Comparison of ENCODE assay signal across 8 cellular contexts in genomic region chr16:71895679-71896385, GRCh38. TPM values are rescaled to one million over a fixed set of nuclear protein-coding genes. Genes with fewer than 3 reads are reported as not detected.
A peak's percentile ranks its signal among the peaks of the same experiment; 100 is the strongest.
DNase-seq lines count a peak whose midpoint lies in the region; ATAC-seq and TF ChIP-seq lines count a peak whose summit lies in the region.

No MANE protein-coding gene starts in this region.

- peaks cover 14% of the 10 kb centered on the region for H3K36me3 Mint-ChIP-seq in activated B cell treated with CpG ODN at 0.5 μM for 24 hours (ENCODE audit: low read depth)

- H3K9me3 Mint-ChIP-seq in activated B cell treated with CpG ODN at 0.5 μM for 24 hours: no peaks in the 10 kb centered on the region

- TF ChIP-seq POLR2A in erythroblast (IDR thresholded peaks at IDR 0.05; ENCODE audit: low read length): no peak

- 0 to 1% methylated on average over 41 to 44 of the region's 44 CpGs for WGBS in aorta, 2 donors

- no peaks in the 10 kb centered on the region for H3K27me3 Mint-ChIP-seq in activated B cell treated with CpG ODN at 0.5 μM for 24 hours

- DNase-seq in Daoy (ENCODE audit: low read depth): peak; percentile 20
- peak; percentile 50 for DNase-seq in GM20000 (ENCODE audit: low spot score)
- no peak for DNase-seq in activated B cell treated with CpG ODN at 0.5 μM for 24 hours
- DNase-seq in erythroblast (lab: John Stamatoyannopoulos, UW): peak; percentile 78 to 82
- DNase-seq in aorta: peak; percentile 65 to 82
- DNase-seq in NCI-H2029 treated with DMSO at 0.1 percent for 48 hours (lab: John Stamatoyannopoulos, UW): no peak

- peak overlapping the region; percentile 96 for H3K4me3 Mint-ChIP-seq in activated B cell treated with CpG ODN at 0.5 μM for 24 hours

- peaks cover 29% of the 10 kb centered on the region for H3K4me1 ChIP-seq in muscle layer of colon (ENCODE audit: insufficient read depth, low read length)
- H3K4me1 ChIP-seq in aorta (ENCODE audit: control insufficient read depth in 1 of 2, insufficient read depth in 2 of 2, low read length in 2 of 2): peaks cover 0 to 2% of the 10 kb centered on the region in 2 donors

- peak overlapping the region; percentile 97 for H3K27ac ChIP-seq in muscle layer of colon (ENCODE audit: low read depth, low read length)
- H3K27ac ChIP-seq in aorta (ENCODE audit: low read depth in 1 of 2, low read length in 2 of 2): peak overlapping the region; percentile 72 to 91

- CTCF ChIA-PET in activated B cell treated with CpG ODN at 0.5 μM for 24 hours (lab: Charles Lee): interaction anchor here (0.6 to 0.9 kb wide), 2 partner anchors 12 to 13 kb away, joined by 3 to 4 read pairs; partner anchors contain the start of gene ZNF821

- TF ChIP-seq CTCF in GM20000 (IDR thresholded peaks at IDR 0.05; ENCODE audit: extremely low read depth, missing control alignments): no peak
- TF ChIP-seq CTCF in activated B cell treated with CpG ODN at 0.5 μM for 24 hours (IDR thresholded peaks at IDR 0.05): no peak

- peak overlapping the region; percentile 94 for H3K27ac Mint-ChIP-seq in activated B cell treated with CpG ODN at 0.5 μM for 24 hours

- H3K36me3 ChIP-seq in muscle layer of colon (ENCODE audit: insufficient read depth, low read length) (no peaks in the 10 kb centered on the region), aorta (ENCODE audit: control insufficient read depth in 1 of 2, insufficient read depth in 2 of 2, low read length in 1 of 2) (no peaks in the 10 kb centered on the region)

- H3K9me3 ChIP-seq in muscle layer of colon (ENCODE audit: low read length): no peaks in the 10 kb centered on the region
- no peaks in the 10 kb centered on the region for H3K9me3 ChIP-seq in aorta (ENCODE audit: control insufficient read depth, low read length)

- H3K27me3 ChIP-seq in muscle layer of colon (ENCODE audit: control insufficient read depth in 1 of 2, insufficient read depth in 2 of 2, low read length in 2 of 2) (no peaks in the 10 kb centered on the region), aorta (ENCODE audit: control insufficient read depth in 1 of 2, insufficient read depth in 2 of 2, low read length in 1 of 2) (no peaks in the 10 kb centered on the region)

- H3K9ac ChIP-seq in muscle layer of colon (ENCODE audit: low read length): peak overlapping the region; percentile 98

- ATAC-seq in HG03565 (IDR thresholded peaks at IDR 0.05; ENCODE audit: unreplicated experiment) (peak; percentile 11), activated B cell treated with CpG ODN at 0.5 μM for 24 hours (ENCODE audit: low read depth) (peak; percentile 22), aorta (ENCODE audit: low FRiP score) (peak; percentile 60)

- POLR2A ChIA-PET in activated B cell treated with CpG ODN at 0.5 μM for 24 hours (lab: Charles Lee): interaction anchor here (0.6 to 7.8 kb wide), 12 partner anchors 11 to 998 kb away, joined by 3 to 144 read pairs (median 4); partner anchors contain the start of genes AP1G1, ZNF23 and ZNF821

- peaks cover 35% of the 10 kb centered on the region for H3K4me1 Mint-ChIP-seq in activated B cell treated with CpG ODN at 0.5 μM for 24 hours

- H3K4me3 ChIP-seq in muscle layer of colon (ENCODE audit: low read depth in 1 of 2, low read length in 2 of 2) (peak overlapping the region; percentile 90 to 98), aorta (ENCODE audit: low read length in 2 of 2) (peak overlapping the region; percentile 81 to 93)

- intact Hi-C loops in activated B cell treated with CpG ODN at 0.5 μM for 24 hours (cut with micrococcal nuclease) (loop anchor here (1.0 to 5.0 kb wide), 12 partner anchors 12 to 434 kb away; partner anchors contain the start of genes ATXN1L, DHODH, DHX38 and TXNL4B), aorta (cut with DNase I) (loop anchor here (2.0 to 5.0 kb wide), 3 partner anchors 35 to 89 kb away; partner anchors contain the start of gene AP1G1 (in 2 of the 2))

RNA-seq across cellular contexts. Expression of gene IST1, which starts 0.5 kb away (rescaled TPM):
- 178 and 216 TPM in 2 replicates for total RNA-seq in Daoy (2014; rRNA removed; shearing (Covaris generic))
- total RNA-seq in activated B cell treated with CpG ODN at 0.5 μM for 24 hours (199 and 206 TPM in 2 replicates), aorta (100 to 1,000 TPM; 152 to 202 TPM)
- polyA plus RNA-seq in aorta: 100 to 1,000 TPM in 1 of 2 donors, 10 to 100 TPM in 1; 52.5 to 150 TPM

RNA-seq across cellular contexts. Expression of gene ZNF821, which starts 11.8 kb away (rescaled TPM):
- total RNA-seq in Daoy (2014; rRNA removed; shearing (Covaris generic)): 3.5 and 4.5 TPM in 2 replicates
- total RNA-seq in activated B cell treated with CpG ODN at 0.5 μM for 24 hours (10.6 and 13.6 TPM in 2 replicates), aorta (1 to 10 TPM; 7.9 to 9.9 TPM)
- polyA plus RNA-seq in aorta: 1 to 10 TPM; 5.4 to 9.2 TPM

RNA-seq across cellular contexts. Expression of gene ATXN1L, which starts 50.1 kb away (rescaled TPM):
- 5.9 and 13.0 TPM in 2 replicates for total RNA-seq in Daoy (2014; rRNA removed; shearing (Covaris generic))
- total RNA-seq in activated B cell treated with CpG ODN at 0.5 μM for 24 hours (24.9 and 28.3 TPM in 2 replicates), aorta (10 to 100 TPM; 30.4 to 31.2 TPM)
- 10 to 100 TPM in 1 of 2 donors, 1 to 10 TPM in 1; 7.9 to 10.8 TPM for polyA plus RNA-seq in aorta

Comparison
In these comparisons a context has a peak if more than half of its experiments do, and no peak if none do; other contexts are left out.
1. DNase-seq: peak in Daoy (single experiment), GM20000 (single experiment), erythroblast (2 of 2) and aorta (2 of 2); none in activated B cell treated with CpG ODN at 0.5 μM for 24 hours (single experiment) and NCI-H2029 treated with DMSO at 0.1 percent for 48 hours (single experiment).
2. Peak in every context shown above with its lines, with median percentiles within 50 percentile points of each other: ATAC-seq.